2 cellular contexts compared by ENCODE assay signal in genomic region chr2:131566371-131566770, GRCh38.
A peak's percentile ranks its signal among the peaks of the same experiment; 100 is the strongest.
TF ChIP-seq lines count a peak whose summit lies in the region.

No MANE protein-coding gene starts in this region.

TF ChIP-seq in HepG2, 621 proteins besides CTCF, POLR2A, EP300 and RAD21:
- TF ChIP-seq REPIN1 (CRISPR knock-in tag; IDR thresholded peaks at IDR 0.05; ENCODE audit: borderline replicate concordance, low read depth) (no peak), MNT (IDR thresholded peaks at IDR 0.05) (peak; percentile 97), TERF1 (CRISPR knock-in tag; IDR thresholded peaks at IDR 0.05) (no peak), NKX3-1 (CRISPR knock-in tag; IDR thresholded peaks at IDR 0.05) (no peak), ZKSCAN1 (IDR thresholded peaks at IDR 0.05; ENCODE audit: low read length) (no peak), SNAPC5 (CRISPR knock-in tag; IDR thresholded peaks at IDR 0.05; ENCODE audit: borderline replicate concordance) (no peak), CREB3 (CRISPR knock-in tag; IDR thresholded peaks at IDR 0.05) (no peak)

TF ChIP-seq in SK-N-SH, 30 proteins besides CTCF, POLR2A, EP300 and RAD21:
- TF ChIP-seq MXI1 (IDR thresholded peaks at IDR 0.05; ENCODE audit: low read depth, low read length) (no peak), TCF12 (IDR thresholded peaks at IDR 0.05) (no peak), YY1 (IDR thresholded peaks at IDR 0.05; ENCODE audit: low read depth) (no peak), TEAD4 (IDR thresholded peaks at IDR 0.05; ENCODE audit: borderline replicate concordance, insufficient read depth) (no peak), IRF3 (IDR thresholded peaks at IDR 0.05; ENCODE audit: low read depth, low read length) (no peak), SIN3A (IDR thresholded peaks at IDR 0.05; ENCODE audit: borderline replicate concordance, low read depth, low read length) (no peak), NRF1 (IDR thresholded peaks at IDR 0.05; ENCODE audit: low read depth, low read length) (no peak), RFX5 (IDR thresholded peaks at IDR 0.05; ENCODE audit: low read length) (no peak), GATA2 (CRISPR knock-in tag; IDR thresholded peaks at IDR 0.05) (no peak), ELF1 (IDR thresholded peaks at IDR 0.05) (no peak), PBX3 (IDR thresholded peaks at IDR 0.05) (no peak), FOXM1 (IDR thresholded peaks at IDR 0.05; ENCODE audit: low read depth) (no peak), TAF1 (IDR thresholded peaks at IDR 0.05; ENCODE audit: borderline replicate concordance, low read depth, low read length) (no peak), USF2 (IDR thresholded peaks at IDR 0.05; ENCODE audit: borderline replicate concordance, low read depth, low read length) (no peak), RXRA (IDR thresholded peaks at IDR 0.05; ENCODE audit: borderline replicate concordance, low read depth) (no peak), EZH2phosphoT487 (IDR thresholded peaks at IDR 0.05; ENCODE audit: borderline replicate concordance, low read depth) (no peak), JUND (IDR thresholded peaks at IDR 0.05) (no peak)
- TF ChIP-seq, protein P1, sequence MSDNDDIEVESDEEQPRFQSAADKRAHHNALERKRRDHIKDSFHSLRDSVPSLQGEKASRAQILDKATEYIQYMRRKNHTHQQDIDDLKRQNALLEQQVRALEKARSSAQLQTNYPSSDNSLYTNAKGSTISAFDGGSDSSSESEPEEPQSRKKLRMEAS (IDR thresholded peaks at IDR 0.05; ENCODE audit: low read depth): no peak
